Comparison of ENCODE assay signal across 16 cellular contexts in genomic region chr5:44506561-44506960, GRCh38.
"Had no signal": no experiment of that assay in that cellular context is flagged by ENCODE, and none has a peak within 500 bp of the region (broad histone marks: within the 10 kb centered on the region; RNA-seq: fewer than 3 reads in every experiment).

No MANE protein-coding gene starts in this region.

- H3K27ac ChIP-seq: pancreas, upper lobe of left lung had no signal

- H3K27me3 ChIP-seq: pancreas, upper lobe of left lung had no signal

- H3K9me3 ChIP-seq: pancreas, upper lobe of left lung had no signal

- H3K36me3 ChIP-seq: pancreas, upper lobe of left lung had no signal

- ATAC-seq: activated naive CD8-positive, alpha-beta T cell treated with anti-CD3 and anti-CD28 coated beads, Interleukin-2, amount 50 U/mL, for 24 hours; left lobe of liver; natural killer cell; pancreas; right cardiac atrium; stimulated activated naive CD8-positive, alpha-beta T cell treated with anti-CD3 and anti-CD28 coated beads, Interleukin-15, Interleukin-2, amounts not matched to agents 100 U/mL and 50 U/mL, for 24 hours had no signal

- H3K4me3 ChIP-seq: lung, pancreas, upper lobe of left lung had no signal

- DNase-seq: activated CD4-positive, alpha-beta memory T cell treated with anti-CD3 and anti-CD28 coated beads for 36 hours; activated CD4-positive, alpha-beta T cell treated with anti-CD3 and anti-CD28 coated beads for 48 hours; activated gamma-delta T cell; activated naive CD4-positive, alpha-beta T cell treated with anti-CD3 and anti-CD28 coated beads, Interleukin-2, amount 50 U/mL, for 16 hours; activated naive CD8-positive, alpha-beta T cell treated with anti-CD3 and anti-CD28 coated beads, Interleukin-2, amount 50 U/mL, for 24 hours; kidney; natural killer cell; pancreas; right cardiac atrium; stimulated activated CD4-positive, alpha-beta T cell treated with anti-CD3 and anti-CD28 coated beads, Interleukin-12 subunit alpha, Interleukin-12 subunit beta, amount 100 ng/mL, for 4 hours; stimulated activated CD4-positive, alpha-beta T cell treated with anti-CD3 and anti-CD28 coated beads, Interleukin-4, amount 100 ng/mL, for 4 hours; stimulated activated naive CD8-positive, alpha-beta T cell treated with anti-CD3 and anti-CD28 coated beads, Interleukin-15, Interleukin-2, amounts not matched to agents 100 U/mL and 50 U/mL, for 24 hours; T-helper 2 cell; upper lobe of left lung had no signal

- H3K4me1 ChIP-seq: pancreas, upper lobe of left lung had no signal
